Comparison of ENCODE assay signal across 14 cellular contexts in genomic region chrX:140815868-140816267, GRCh38.
DNase-seq lines count a peak whose midpoint lies in the region; ATAC-seq and TF ChIP-seq lines count a peak whose summit lies in the region.
"Had no signal": no experiment of that assay in that cellular context is flagged by ENCODE, and none has a peak within 500 bp of the region (broad histone marks: within the 10 kb centered on the region; RNA-seq: fewer than 3 reads in every experiment).

No MANE protein-coding gene starts in this region.

- in situ Hi-C loops in SK-MEL-5 (cut with HindIII; ENCODE audit: low pct_unique_long_range_greater_than_20kb, low sequenced_read_pairs): no loop called here

- H3K27me3 ChIP-seq in endodermal cell (ENCODE audit: control insufficient read depth, insufficient read depth, low read length, poor library complexity, severe bottlenecking): no peaks in the 10 kb centered on the region
- H3K27me3 ChIP-seq: transverse colon had no signal

- no peak overlapping the region for H3K27ac Mint-ChIP-seq in activated naive CD4-positive, alpha-beta T cell treated with anti-CD3 and anti-CD28 coated beads, Interleukin-2, amount 10 ng/mL, durations not matched to agents 7 days and 5 days
- no peak overlapping the region for H3K27ac Mint-ChIP-seq in activated naive CD4-positive, alpha-beta T cell treated with anti-CD3 and anti-CD28 coated beads for 36 hours
- no peak overlapping the region for H3K27ac Mint-ChIP-seq in endodermal cell
- no peak overlapping the region for H3K27ac Mint-ChIP-seq in activated CD8-positive, alpha-beta T cell treated with anti-CD3 and anti-CD28 coated beads, Interleukin-2, amount 10 ng/mL, durations not matched to agents 7 days and 5 days
- H3K27ac Mint-ChIP-seq: activated CD4-positive, alpha-beta T cell treated with anti-CD3 and anti-CD28 coated beads, Interleukin-2, amount 10 ng/mL, durations not matched to agents 7 days and 5 days; T-cell had no signal

- no peak overlapping the region for H3K27ac ChIP-seq in endodermal cell (ENCODE audit: low read depth, low read length)
- H3K27ac ChIP-seq: epithelial cell of prostate, transverse colon had no signal

- no peaks in the 10 kb centered on the region for H3K36me3 ChIP-seq in endodermal cell (ENCODE audit: control insufficient read depth, insufficient read depth, low read length)
- H3K36me3 ChIP-seq: transverse colon had no signal

- intact Hi-C loops in activated naive CD4-positive, alpha-beta T cell treated with anti-CD3 and anti-CD28 coated beads for 36 hours (cut with micrococcal nuclease): loop anchor here (5.0 kb wide), 1 partner anchor 101 kb away; no protein-coding TSS in a partner anchor

- CTCF ChIA-PET in activated naive CD4-positive, alpha-beta T cell treated with anti-CD3 and anti-CD28 coated beads, Interleukin-2, amount 10 ng/mL, durations not matched to agents 7 days and 5 days (lab: Charles Lee): no interaction called here
- CTCF ChIA-PET in activated naive CD4-positive, alpha-beta T cell treated with anti-CD3 and anti-CD28 coated beads for 36 hours (lab: Charles Lee): no interaction called here
- CTCF ChIA-PET in activated CD8-positive, alpha-beta T cell treated with anti-CD3 and anti-CD28 coated beads, Interleukin-2, amount 10 ng/mL, durations not matched to agents 7 days and 5 days (lab: Charles Lee): no interaction called here
- CTCF ChIA-PET in GM10248 (lab: Yijun Ruan, JAX): no interaction called here

- H3K4me3 Mint-ChIP-seq in activated naive CD4-positive, alpha-beta T cell treated with anti-CD3 and anti-CD28 coated beads, Interleukin-2, amount 10 ng/mL, durations not matched to agents 7 days and 5 days: no peak overlapping the region
- no peak overlapping the region for H3K4me3 Mint-ChIP-seq in activated naive CD4-positive, alpha-beta T cell treated with anti-CD3 and anti-CD28 coated beads for 36 hours
- no peak overlapping the region for H3K4me3 Mint-ChIP-seq in endodermal cell
- H3K4me3 Mint-ChIP-seq in activated CD8-positive, alpha-beta T cell treated with anti-CD3 and anti-CD28 coated beads, Interleukin-2, amount 10 ng/mL, durations not matched to agents 7 days and 5 days: no peak overlapping the region
- H3K4me3 Mint-ChIP-seq: activated CD4-positive, alpha-beta T cell treated with anti-CD3 and anti-CD28 coated beads, Interleukin-2, amount 10 ng/mL, durations not matched to agents 7 days and 5 days; T-cell had no signal

- H3K4me1 Mint-ChIP-seq in activated naive CD4-positive, alpha-beta T cell treated with anti-CD3 and anti-CD28 coated beads, Interleukin-2, amount 10 ng/mL, durations not matched to agents 7 days and 5 days: peaks cover 5% of the 10 kb centered on the region
- H3K4me1 Mint-ChIP-seq in activated naive CD4-positive, alpha-beta T cell treated with anti-CD3 and anti-CD28 coated beads for 36 hours (ENCODE audit: low read depth): no peaks in the 10 kb centered on the region
- H3K4me1 Mint-ChIP-seq in endodermal cell: peaks cover 2% of the 10 kb centered on the region
- no peaks in the 10 kb centered on the region for H3K4me1 Mint-ChIP-seq in activated CD8-positive, alpha-beta T cell treated with anti-CD3 and anti-CD28 coated beads, Interleukin-2, amount 10 ng/mL, durations not matched to agents 7 days and 5 days (ENCODE audit: low read depth)
- H3K4me1 Mint-ChIP-seq: activated CD4-positive, alpha-beta T cell treated with anti-CD3 and anti-CD28 coated beads, Interleukin-2, amount 10 ng/mL, durations not matched to agents 7 days and 5 days; T-cell had no signal

- H3K9me3 Mint-ChIP-seq in activated naive CD4-positive, alpha-beta T cell treated with anti-CD3 and anti-CD28 coated beads, Interleukin-2, amount 10 ng/mL, durations not matched to agents 7 days and 5 days: peaks cover 10% of the 10 kb centered on the region
- peaks cover 15% of the 10 kb centered on the region for H3K9me3 Mint-ChIP-seq in activated naive CD4-positive, alpha-beta T cell treated with anti-CD3 and anti-CD28 coated beads for 36 hours
- H3K9me3 Mint-ChIP-seq in endodermal cell: peaks cover 55% of the 10 kb centered on the region
- H3K9me3 Mint-ChIP-seq in activated CD8-positive, alpha-beta T cell treated with anti-CD3 and anti-CD28 coated beads, Interleukin-2, amount 10 ng/mL, durations not matched to agents 7 days and 5 days (ENCODE audit: insufficient read depth): peaks cover 7% of the 10 kb centered on the region

- POLR2A ChIA-PET in activated CD8-positive, alpha-beta T cell treated with anti-CD3 and anti-CD28 coated beads, Interleukin-2, amount 10 ng/mL, durations not matched to agents 7 days and 5 days (lab: Charles Lee): no interaction called here
- POLR2A ChIA-PET in GM10248 (lab: Yijun Ruan, JAX): no interaction called here

- peaks cover 21% of the 10 kb centered on the region for H3K9me3 ChIP-seq in endodermal cell (ENCODE audit: control insufficient read depth, low read length)
- H3K9me3 ChIP-seq: transverse colon had no signal

- 83 to 86% methylated on average over 4 to 6 of the region's 6 CpGs for WGBS in endodermal cell (ENCODE audit: insufficient coverage in 1 of 2, insufficient read length in 1 of 2), 2 experiments

- H3K4me1 ChIP-seq in endodermal cell (ENCODE audit: control insufficient read depth, insufficient read depth, low read length): no peaks in the 10 kb centered on the region
- H3K4me1 ChIP-seq: transverse colon had no signal

- no peaks in the 10 kb centered on the region for H3K27me3 Mint-ChIP-seq in activated naive CD4-positive, alpha-beta T cell treated with anti-CD3 and anti-CD28 coated beads, Interleukin-2, amount 10 ng/mL, durations not matched to agents 7 days and 5 days
- H3K27me3 Mint-ChIP-seq in activated naive CD4-positive, alpha-beta T cell treated with anti-CD3 and anti-CD28 coated beads for 36 hours (ENCODE audit: low read depth): no peaks in the 10 kb centered on the region
- H3K27me3 Mint-ChIP-seq in endodermal cell (ENCODE audit: insufficient read depth): no peaks in the 10 kb centered on the region
- H3K27me3 Mint-ChIP-seq in activated CD8-positive, alpha-beta T cell treated with anti-CD3 and anti-CD28 coated beads, Interleukin-2, amount 10 ng/mL, durations not matched to agents 7 days and 5 days (ENCODE audit: low read depth): no peaks in the 10 kb centered on the region
- H3K27me3 Mint-ChIP-seq: activated CD4-positive, alpha-beta T cell treated with anti-CD3 and anti-CD28 coated beads, Interleukin-2, amount 10 ng/mL, durations not matched to agents 7 days and 5 days had no signal

- peak; percentile 19 for DNase-seq in activated naive CD4-positive, alpha-beta T cell treated with anti-CD3 and anti-CD28 coated beads, Interleukin-2, amount 10 ng/mL, durations not matched to agents 7 days and 5 days
- no peak for DNase-seq in activated naive CD4-positive, alpha-beta T cell treated with anti-CD3 and anti-CD28 coated beads for 36 hours
- DNase-seq in SK-MEL-5 (ENCODE audit: low read depth, low spot score) (peak; percentile 4), fibroblast of the conjunctiva (ENCODE audit: low read depth) (peak; percentile 10), ureter (ENCODE audit: low spot score) (peak; percentile 42), endodermal cell (no peak), GM10248 (ENCODE audit: extremely low spot score) (no peak)
- DNase-seq in activated CD8-positive, alpha-beta T cell treated with anti-CD3 and anti-CD28 coated beads, Interleukin-2, amount 10 ng/mL, durations not matched to agents 7 days and 5 days: no peak
- DNase-seq: 8988T; activated CD4-positive, alpha-beta T cell treated with anti-CD3 and anti-CD28 coated beads, Interleukin-2, amount 10 ng/mL, durations not matched to agents 7 days and 5 days; central memory CD4-positive, alpha-beta T cell; transverse colon had no signal

- no peak overlapping the region for H3K9ac ChIP-seq in endodermal cell (ENCODE audit: extremely low read depth, low read length, poor library complexity, severe bottlenecking)

- ATAC-seq in activated CD8-positive, alpha-beta T cell treated with anti-CD3 and anti-CD28 coated beads, Interleukin-2, amount 10 ng/mL, durations not matched to agents 7 days and 5 days: no peak
- ATAC-seq: T-cell had no signal

- no peak overlapping the region for H3K4me3 ChIP-seq in endodermal cell (ENCODE audit: low read length)
- H3K4me3 ChIP-seq: transverse colon had no signal

- TF ChIP-seq CTCF in endodermal cell (conservative IDR thresholded peaks at IDR 0.05) (no peak), GM10248 (IDR thresholded peaks at IDR 0.05; ENCODE audit: control extremely low read depth, extremely low read depth, low read depth, missing control alignments) (no peak)

- H3K36me3 Mint-ChIP-seq in activated naive CD4-positive, alpha-beta T cell treated with anti-CD3 and anti-CD28 coated beads, Interleukin-2, amount 10 ng/mL, durations not matched to agents 7 days and 5 days: no peaks in the 10 kb centered on the region
- no peaks in the 10 kb centered on the region for H3K36me3 Mint-ChIP-seq in activated naive CD4-positive, alpha-beta T cell treated with anti-CD3 and anti-CD28 coated beads for 36 hours (ENCODE audit: low read depth)
- no peaks in the 10 kb centered on the region for H3K36me3 Mint-ChIP-seq in endodermal cell (ENCODE audit: low read depth)
- H3K36me3 Mint-ChIP-seq in activated CD8-positive, alpha-beta T cell treated with anti-CD3 and anti-CD28 coated beads, Interleukin-2, amount 10 ng/mL, durations not matched to agents 7 days and 5 days (ENCODE audit: low read depth): no peaks in the 10 kb centered on the region
- H3K36me3 Mint-ChIP-seq: T-cell had no signal

Comparison
In these comparisons a context has a peak if more than half of its experiments do, and no peak if none do; other contexts are left out.
1. DNase-seq: peak in activated naive CD4-positive, alpha-beta T cell treated with anti-CD3 and anti-CD28 coated beads, Interleukin-2, amount 10 ng/mL, durations not matched to agents 7 days and 5 days (single experiment), SK-MEL-5 (single experiment), fibroblast of the conjunctiva (single experiment) and ureter (single experiment); none in activated naive CD4-positive, alpha-beta T cell treated with anti-CD3 and anti-CD28 coated beads for 36 hours (single experiment), endodermal cell (single experiment), activated CD8-positive, alpha-beta T cell treated with anti-CD3 and anti-CD28 coated beads, Interleukin-2, amount 10 ng/mL, durations not matched to agents 7 days and 5 days (single experiment) and GM10248 (single experiment).